18 cellular contexts compared by ENCODE assay signal in genomic region chr16:149024-149675, GRCh38. TPM values are rescaled to one million over a fixed set of nuclear protein-coding genes. Genes with fewer than 3 reads are reported as not detected.
DNase-seq lines count a peak whose midpoint lies in the region; ATAC-seq and TF ChIP-seq lines count a peak whose summit lies in the region.
"Had no signal": no experiment of that assay in that cellular context is flagged by ENCODE, and none has a peak within 500 bp of the region (broad histone marks: within the 10 kb centered on the region; RNA-seq: fewer than 3 reads in every experiment).

No MANE protein-coding gene starts in this region.

- H3K36me3 Mint-ChIP-seq in neural progenitor cell, result no peaks in the 10 kb centered on the region
- no peaks in the 10 kb centered on the region for H3K36me3 Mint-ChIP-seq in CD14-positive monocyte

- peak overlapping the region; percentile 12 for H2AFZ ChIP-seq in neural progenitor cell (replicated peaks)

- H3K4me1 Mint-ChIP-seq in neural progenitor cell, result peaks cover 3% of the 10 kb centered on the region
- peaks cover under 1% of the 10 kb centered on the region for H3K4me1 Mint-ChIP-seq in CD14-positive monocyte

- H3K27ac ChIP-seq in neural progenitor cell, result no peak overlapping the region
- H3K27ac ChIP-seq: C4-2B, gastrocnemius medialis, neutrophil, SJCRH30 had no signal

- H4K20me1 ChIP-seq in neural progenitor cell (ENCODE audit: low read depth), result no peaks in the 10 kb centered on the region

- no peak for ATAC-seq in GM21717 (IDR thresholded peaks at IDR 0.05; ENCODE audit: unreplicated experiment)
- ATAC-seq in sciatic nerve, result no peak
- ATAC-seq: gastrocnemius medialis had no signal

- H3K4me3 ChIP-seq in astrocyte of the spinal cord (ENCODE audit: low read depth, low read length) (no peak overlapping the region), neural progenitor cell (no peak overlapping the region)
- H3K4me3 ChIP-seq: gastrocnemius medialis, SJCRH30 had no signal

- H3K27me3 Mint-ChIP-seq in neural progenitor cell (ENCODE audit: insufficient read depth, low read depth), result peaks cover 44% of the 10 kb centered on the region
- H3K27me3 Mint-ChIP-seq in CD14-positive monocyte (ENCODE audit: low read depth in 3 of 3), result peaks cover 34 to 59% (median 36%) of the 10 kb centered on the region in 3 donors

- DNase-seq in Caki2 (ENCODE audit: low read depth) (peak; percentile 53), NCI-H146 (lab: John Stamatoyannopoulos, UW) (peak; percentile 62), astrocyte of the spinal cord (ENCODE audit: low read depth, low spot score) (peak; percentile 12), neural progenitor cell (ENCODE audit: low spot score) (no peak), C1 segment of cervical spinal cord (lab: John Stamatoyannopoulos, UW) (no peak), sciatic nerve (ENCODE audit: low spot score) (no peak), CD14-positive monocyte (ENCODE audit: low spot score) (no peak)
- DNase-seq: effector CD4-positive, alpha-beta T cell; gastrocnemius medialis; NCI-H2171 treated with DMSO at 0.1 percent for 48 hours; substantia nigra had no signal

- no peak overlapping the region for H3K9ac ChIP-seq in neural progenitor cell

- H3K9me3 ChIP-seq in neural progenitor cell (ENCODE audit: low read depth), result no peaks in the 10 kb centered on the region
- H3K9me3 ChIP-seq: gastrocnemius medialis, neutrophil, SJCRH30 had no signal

- H3K9me3 Mint-ChIP-seq in neural progenitor cell, result no peaks in the 10 kb centered on the region
- H3K9me3 Mint-ChIP-seq in CD14-positive monocyte, result peaks cover 0 to 2% (median 0%) of the 10 kb centered on the region in 7 donors

- no peaks in the 10 kb centered on the region for H3K36me3 ChIP-seq in neural progenitor cell
- H3K36me3 ChIP-seq: gastrocnemius medialis, neutrophil, SJCRH30 had no signal

- intact Hi-C loops in sciatic nerve (cut with DNase I) (no loop called here), CD14-positive monocyte (cut with micrococcal nuclease) (no loop called here)

- H3K79me2 ChIP-seq in neural progenitor cell (ENCODE audit: low read depth), result no peaks in the 10 kb centered on the region

- peaks cover 60% of the 10 kb centered on the region for H3K27me3 ChIP-seq in neural progenitor cell
- H3K27me3 ChIP-seq: SJCRH30 had no signal

- H3K27ac Mint-ChIP-seq in neural progenitor cell (no peak overlapping the region), CD14-positive monocyte (no peak overlapping the region)

- H3K4me2 ChIP-seq in neural progenitor cell, result no peak overlapping the region

- no peak for TF ChIP-seq CTCF in astrocyte of the spinal cord (IDR thresholded peaks at IDR 0.05; ENCODE audit: low read depth, low read length)
- TF ChIP-seq CTCF in neural progenitor cell (IDR thresholded peaks at IDR 0.05), result no peak
- no peak for TF ChIP-seq CTCF in CD14-positive monocyte (IDR thresholded peaks at IDR 0.05)

- peaks cover 4% of the 10 kb centered on the region for H3F3A ChIP-seq in neural progenitor cell (ENCODE audit: low read depth)

- in situ Hi-C loops in Caki2 (cut with HindIII; ENCODE audit: low pct_unique_long_range_greater_than_20kb, low sequenced_read_pairs), result no loop called here
- in situ Hi-C loops in astrocyte of the spinal cord (cut with HindIII; ENCODE audit: low sequenced_read_pairs), result no loop called here

- no peaks in the 10 kb centered on the region for H3K4me1 ChIP-seq in neural progenitor cell
- H3K4me1 ChIP-seq: gastrocnemius medialis had no signal

- no peak overlapping the region for H3K4me3 Mint-ChIP-seq in neural progenitor cell
- no peak overlapping the region for H3K4me3 Mint-ChIP-seq in CD14-positive monocyte

RNA-seq across cellular contexts. Expression of gene HBZ, which starts 3.3 kb away (rescaled TPM):
- not detected in 2 replicates for total RNA-seq in Caki2 (2014; rRNA removed; shearing (Covaris generic); ENCODE audit: low replicate concordance)
- total RNA-seq in neural progenitor cell (ENCODE audit: low replicate concordance) (not detected in 2 replicates), sciatic nerve (not detected)
- polyA plus RNA-seq in CD14-positive monocyte, result not detected
- total RNA-seq: bronchial epithelial cell, gastrocnemius medialis, lung microvascular endothelial cell, MCF 10A, SJCRH30 had no signal

RNA-seq across cellular contexts. Expression of gene NPRL3, which starts 10.7 kb away (rescaled TPM):
- 7.9 and 12.4 TPM in 2 replicates for total RNA-seq in Caki2 (2014; rRNA removed; shearing (Covaris generic); ENCODE audit: low replicate concordance)
- 7.6 and 14.8 TPM in 2 replicates for total RNA-seq in neural progenitor cell (ENCODE audit: low replicate concordance)
- total RNA-seq in sciatic nerve, result 45.7 TPM
- polyA plus RNA-seq in CD14-positive monocyte, result 1 to 10 TPM; 2.6 to 3.0 TPM

RNA-seq across cellular contexts. Expression of gene HBM, which starts 16.6 kb away (rescaled TPM):
- not detected in 2 replicates for total RNA-seq in Caki2 (2014; rRNA removed; shearing (Covaris generic); ENCODE audit: low replicate concordance)
- total RNA-seq in neural progenitor cell (ENCODE audit: low replicate concordance), result not detected in 2 replicates
- 10.4 TPM for total RNA-seq in sciatic nerve
- not detected for polyA plus RNA-seq in CD14-positive monocyte
- total RNA-seq: bronchial epithelial cell, gastrocnemius medialis, lung microvascular endothelial cell, MCF 10A, SJCRH30 had no signal

RNA-seq across cellular contexts. Expression of gene HBA2, which starts 23.5 kb away (rescaled TPM):
- total RNA-seq in Caki2 (2014; rRNA removed; shearing (Covaris generic); ENCODE audit: low replicate concordance), result not detected in 2 replicates
- total RNA-seq in neural progenitor cell (ENCODE audit: low replicate concordance) (not detected in 2 replicates), sciatic nerve (11,939 TPM)
- polyA plus RNA-seq in CD14-positive monocyte, result 100 to 1,000 TPM; 158 to 193 TPM
- total RNA-seq: bronchial epithelial cell, lung microvascular endothelial cell, MCF 10A, SJCRH30 had no signal

RNA-seq across cellular contexts. Expression of gene HBA1, which starts 27.3 kb away (rescaled TPM):
- total RNA-seq in Caki2 (2014; rRNA removed; shearing (Covaris generic); ENCODE audit: low replicate concordance), result not detected in 2 replicates
- total RNA-seq in neural progenitor cell (ENCODE audit: low replicate concordance), result not detected in 2 replicates
- total RNA-seq in sciatic nerve, result 11,060 TPM
- polyA plus RNA-seq in CD14-positive monocyte, result 10 to 100 TPM; 22.9 to 23.8 TPM
- total RNA-seq: bronchial epithelial cell, lung microvascular endothelial cell, SJCRH30 had no signal

Comparison
In these comparisons a context has a peak if more than half of its experiments do, and no peak if none do; other contexts are left out.
1. DNase-seq: peak in Caki2 (single experiment), NCI-H146 (single experiment) and astrocyte of the spinal cord (single experiment); none in neural progenitor cell (single experiment), C1 segment of cervical spinal cord (0 of 14), sciatic nerve (single experiment) and CD14-positive monocyte (single experiment).